Comparison of ENCODE assay signal across 26 cellular contexts in genomic region chr6:35409245-35409644, GRCh38. TPM values are rescaled to one million over a fixed set of nuclear protein-coding genes. Genes with fewer than 3 reads are reported as not detected.
DNase-seq lines count a peak whose midpoint lies in the region; ATAC-seq and TF ChIP-seq lines count a peak whose summit lies in the region.
"Had no signal": no experiment of that assay in that cellular context is flagged by ENCODE, and none has a peak within 500 bp of the region (broad histone marks: within the 10 kb centered on the region; RNA-seq: fewer than 3 reads in every experiment).

No MANE protein-coding gene starts in this region.

- H3K4me3 Mint-ChIP-seq in activated naive CD8-positive, alpha-beta T cell = no peak overlapping the region
- H3K4me3 Mint-ChIP-seq in activated naive CD8-positive, alpha-beta T cell treated with anti-CD3 and anti-CD28 coated beads, Interleukin-2, amount 50 U/mL, for 24 hours = no peak overlapping the region
- no peak overlapping the region for H3K4me3 Mint-ChIP-seq in T-cell
- H3K4me3 Mint-ChIP-seq: IgD-negative memory B cell had no signal

- CTCF ChIA-PET in T-cell (lab: Charles Lee) = no interaction called here

- no peak for DNase-seq in activated naive CD8-positive, alpha-beta T cell treated with anti-CD3 and anti-CD28 coated beads, Interleukin-2, amount 50 U/mL, for 24 hours
- DNase-seq in T-cell (no peak), foreskin keratinocyte (no peak), T1000 (lab: John Stamatoyannopoulos, UW) (no peak), NCI-H1105 treated with DMSO at 0.1 percent for 48 hours (lab: John Stamatoyannopoulos, UW) (no peak), heart right ventricle (no peak)
- DNase-seq: AML-193, C1 segment of cervical spinal cord, DMS153, DND-41, NCI-H1048, NCI-H1417 treated with DMSO at 0.1 percent for 48 hours, NCI-H1694 treated with DMSO at 0.1 percent for 48 hours, NCI-H2081 treated with DMSO at 0.1 percent for 48 hours, NCI-H2171, NCI-H226, NCI-H510A, NCI-H69, SHP77 treated with DMSO at 0.1 percent for 48 hours had no signal

- peaks cover 11% of the 10 kb centered on the region for H3K4me1 ChIP-seq in foreskin keratinocyte
- peaks cover 0 to 4% (median 0%) of the 10 kb centered on the region in 9 donors for H3K4me1 ChIP-seq in heart right ventricle
- H3K4me1 ChIP-seq: A549 had no signal

- TF ChIP-seq CTCF in foreskin keratinocyte (conservative IDR thresholded peaks at IDR 0.05) (no peak), heart right ventricle (IDR thresholded peaks at IDR 0.05) (no peak)

- H3K9me3 ChIP-seq in heart right ventricle = no peaks in the 10 kb centered on the region
- H3K9me3 ChIP-seq: A549 had no signal

- no peaks in the 10 kb centered on the region for H3K27me3 Mint-ChIP-seq in activated naive CD8-positive, alpha-beta T cell
- no peaks in the 10 kb centered on the region for H3K27me3 Mint-ChIP-seq in activated naive CD8-positive, alpha-beta T cell treated with anti-CD3 and anti-CD28 coated beads, Interleukin-2, amount 50 U/mL, for 24 hours
- H3K27me3 Mint-ChIP-seq in T-cell = no peaks in the 10 kb centered on the region
- H3K27me3 Mint-ChIP-seq: IgD-negative memory B cell had no signal

- no peak overlapping the region for H3K4me3 ChIP-seq in heart right ventricle
- H3K4me3 ChIP-seq: A549, SK-N-MC had no signal

- H3K9me3 Mint-ChIP-seq in activated naive CD8-positive, alpha-beta T cell (ENCODE audit: low read depth) = no peaks in the 10 kb centered on the region
- no peaks in the 10 kb centered on the region for H3K9me3 Mint-ChIP-seq in activated naive CD8-positive, alpha-beta T cell treated with anti-CD3 and anti-CD28 coated beads, Interleukin-2, amount 50 U/mL, for 24 hours
- no peaks in the 10 kb centered on the region for H3K9me3 Mint-ChIP-seq in T-cell
- H3K9me3 Mint-ChIP-seq: IgD-negative memory B cell had no signal

- intact Hi-C loops in heart right ventricle (cut with DNase I) = no loop called here

- peak overlapping the region; percentile 54 for H3K27ac Mint-ChIP-seq in activated naive CD8-positive, alpha-beta T cell
- H3K27ac Mint-ChIP-seq in activated naive CD8-positive, alpha-beta T cell treated with anti-CD3 and anti-CD28 coated beads, Interleukin-2, amount 50 U/mL, for 24 hours = no peak overlapping the region
- peak overlapping the region; percentile 65 to 84 for H3K27ac Mint-ChIP-seq in T-cell

- H3K27ac ChIP-seq in foreskin keratinocyte = peak overlapping the region; percentile 32
- no peak overlapping the region for H3K27ac ChIP-seq in heart right ventricle
- H3K27ac ChIP-seq: A549, HL-60, SK-N-MC had no signal

- no peak for ATAC-seq in activated naive CD8-positive, alpha-beta T cell treated with anti-CD3 and anti-CD28 coated beads, Interleukin-2, amount 50 U/mL, for 24 hours
- ATAC-seq in T-cell (replicated peaks in 1 of 4) (no peak), foreskin keratinocyte (no peak), heart right ventricle (no peak)
- ATAC-seq: A549, HCT116, Panc1 had no signal

- peaks cover 37% of the 10 kb centered on the region for H3K4me1 Mint-ChIP-seq in activated naive CD8-positive, alpha-beta T cell (ENCODE audit: low read depth)
- peaks cover 15% of the 10 kb centered on the region for H3K4me1 Mint-ChIP-seq in activated naive CD8-positive, alpha-beta T cell treated with anti-CD3 and anti-CD28 coated beads, Interleukin-2, amount 50 U/mL, for 24 hours
- H3K4me1 Mint-ChIP-seq in T-cell = peaks cover 31 to 45% (median 35%) of the 10 kb centered on the region in 3 donors

- peaks cover 0 to 42% (median 20%) of the 10 kb centered on the region in 9 donors for H3K36me3 ChIP-seq in heart right ventricle

- WGBS in heart right ventricle, 2 donors = 90 to 93% methylated on average over 5 of the region's 5 CpGs

- H3K36me3 Mint-ChIP-seq in activated naive CD8-positive, alpha-beta T cell = peaks cover 8% of the 10 kb centered on the region
- H3K36me3 Mint-ChIP-seq in activated naive CD8-positive, alpha-beta T cell treated with anti-CD3 and anti-CD28 coated beads, Interleukin-2, amount 50 U/mL, for 24 hours (ENCODE audit: low read depth) = peaks cover 7% of the 10 kb centered on the region
- peaks cover 25% of the 10 kb centered on the region for H3K36me3 Mint-ChIP-seq in T-cell

- POLR2A ChIA-PET in T-cell (lab: Charles Lee) = interaction anchor here in 1 of 2 donors (0.6 kb wide), 1 partner anchor 21 kb away, joined by 4 read pairs; no protein-coding TSS in a partner anchor

- H3K27me3 ChIP-seq in foreskin keratinocyte (no peaks in the 10 kb centered on the region), heart right ventricle (no peaks in the 10 kb centered on the region)

RNA-seq across cellular contexts. Expression of gene FANCE, which starts 42.9 kb away (rescaled TPM):
- total RNA-seq in T-cell (10 to 100 TPM in 3 of 5 donors, 1 to 10 TPM in 2; 5.6 to 12.8 (median 11.7) TPM), foreskin keratinocyte (14.0 and 14.5 TPM in 2 replicates), heart right ventricle (1 to 10 TPM; 1.5 to 5.3 (median 3.0) TPM)
- polyA plus RNA-seq in foreskin keratinocyte (10.6 and 11.7 TPM in 2 replicates), heart right ventricle (1 to 10 TPM; 1.8 to 2.4 TPM)

RNA-seq across cellular contexts. Expression of gene RPL10A, which starts 59.0 kb away (rescaled TPM):
- total RNA-seq in T-cell (1,000 to 10,000 TPM; 1,890 to 2,203 (median 2,081) TPM), foreskin keratinocyte (1,635 and 1,748 TPM in 2 replicates), heart right ventricle (100 to 1,000 TPM; 476 to 650 (median 529) TPM)
- polyA plus RNA-seq in foreskin keratinocyte (2,218 and 2,342 TPM in 2 replicates), heart right ventricle (1,000 to 10,000 TPM in 1 of 2 donors, 100 to 1,000 TPM in 1; 231 to 1,620 TPM)
